ENCODE assay signal across 22 cellular contexts in the genomic region with DNA sequence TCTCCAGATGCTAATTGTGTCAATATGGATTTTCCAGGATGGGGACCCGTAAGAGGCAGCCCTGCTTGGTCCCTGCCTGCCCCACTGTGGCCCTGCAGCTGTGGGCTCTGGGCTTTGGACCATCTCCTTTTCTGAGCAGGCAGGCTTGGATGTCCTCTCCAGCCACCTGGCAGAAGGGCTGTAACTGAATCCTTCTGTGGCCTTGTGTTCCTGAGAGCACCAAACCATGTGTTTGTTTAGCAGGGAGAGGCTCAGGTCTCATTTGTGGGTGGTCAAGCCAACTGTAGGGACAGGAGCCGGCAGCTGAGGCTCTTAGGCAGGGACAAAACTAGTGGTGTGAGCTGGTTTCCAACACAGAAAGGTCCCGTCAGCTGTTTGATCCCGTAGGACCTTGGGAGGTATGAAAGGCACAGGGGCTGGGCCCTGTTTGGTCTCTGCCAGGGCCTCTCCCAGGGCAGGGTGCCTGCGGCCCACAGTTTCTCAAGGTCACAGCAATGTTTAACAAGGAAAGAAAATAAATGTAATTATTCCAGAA. TPM values are rescaled to one million over a fixed set of nuclear protein-coding genes. Genes with fewer than 3 reads are reported as not detected.
DNase-seq lines count a peak whose midpoint lies in the region; ATAC-seq and TF ChIP-seq lines count a peak whose summit lies in the region.
"Had no signal": no experiment of that assay in that cellular context is flagged by ENCODE, and none has a peak within 500 bp of the region (broad histone marks: within the 10 kb centered on the region; RNA-seq: fewer than 3 reads in every experiment).

No MANE protein-coding gene starts in this region.

- no peaks in the 10 kb centered on the region for H3K36me3 Mint-ChIP-seq in activated T-cell treated with anti-CD3 and anti-CD28 coated beads, Interleukin-2, amount 50 U/mL, for 24 hours (ENCODE audit: low read depth)
- H3K36me3 Mint-ChIP-seq: CD8-positive, alpha-beta T cell; WTC11 had no signal

- H3K9me3 ChIP-seq in esophagus muscularis mucosa, result no peaks in the 10 kb centered on the region

- TF ChIP-seq EP300 in esophagus muscularis mucosa (IDR thresholded peaks at IDR 0.05), result no peak

- H3K4me3 ChIP-seq in esophagus muscularis mucosa, result no peak overlapping the region
- H3K4me3 ChIP-seq: cardiac muscle cell had no signal

- WGBS in esophagus muscularis mucosa, result 85% methylated on average over 4 of the region's 5 CpGs

- no peak for TF ChIP-seq CTCF in esophagus muscularis mucosa (IDR thresholded peaks at IDR 0.05)

- H3K27ac Mint-ChIP-seq in activated T-cell treated with anti-CD3 and anti-CD28 coated beads, Interleukin-2, amount 50 U/mL, for 24 hours, result no peak overlapping the region
- H3K27ac Mint-ChIP-seq: CD8-positive, alpha-beta T cell; naive thymus-derived CD8-positive, alpha-beta T cell; WTC11 had no signal

- H3K27me3 ChIP-seq in esophagus muscularis mucosa, result no peaks in the 10 kb centered on the region
- H3K27me3 ChIP-seq: cardiac muscle cell had no signal

- H3K9me3 Mint-ChIP-seq in activated T-cell treated with anti-CD3 and anti-CD28 coated beads, Interleukin-2, amount 50 U/mL, for 24 hours, result no peaks in the 10 kb centered on the region
- H3K9me3 Mint-ChIP-seq: WTC11 had no signal

- peaks cover 17% of the 10 kb centered on the region for H3K27me3 Mint-ChIP-seq in activated T-cell treated with anti-CD3 and anti-CD28 coated beads, Interleukin-2, amount 50 U/mL, for 24 hours

- peaks cover 0 to 2% (median under 1%) of the 10 kb centered on the region in 4 donors for H3K4me1 ChIP-seq in esophagus muscularis mucosa

- H3K27ac ChIP-seq in substantia nigra (ENCODE audit: low read depth, low read length, poor library complexity, severe bottlenecking) (peak overlapping the region; percentile 54), esophagus muscularis mucosa (replicated peaks in 1 of 4) (no peak overlapping the region)
- H3K27ac ChIP-seq: cardiac muscle cell had no signal

- DNase-seq in NCI-H2029 (lab: John Stamatoyannopoulos, UW) (peak; percentile 66), SHP77 (lab: John Stamatoyannopoulos, UW) (peak; percentile 51 to 78), left kidney (ENCODE audit: low read depth, low spot score) (peak; percentile 82), substantia nigra (lab: John Stamatoyannopoulos, UW) (no peak), esophagus muscularis mucosa (ENCODE audit: extremely low spot score) (no peak)
- no peak for DNase-seq in activated T-cell treated with anti-CD3 and anti-CD28 coated beads, Interleukin-2, amount 50 U/mL, for 24 hours
- DNase-seq: activated CD4-positive, alpha-beta T cell treated with anti-CD3 and anti-CD28 coated beads, Interleukin-2, amount 50 U/mL, for 48 hours; CD8-positive, alpha-beta T cell; DMS79; erythroblast; foreskin melanocyte; GOT3; islet precursor cell; naive thymus-derived CD8-positive, alpha-beta T cell; NCI-H2107; NCI-H526; stimulated activated naive CD4-positive, alpha-beta T cell treated with Interleukin-2 at 50 U/mL for 16 hours; trophoblast cell had no signal

- ATAC-seq in HG03442 (IDR thresholded peaks at IDR 0.05; ENCODE audit: unreplicated experiment), result no peak
- ATAC-seq: CD8-positive, alpha-beta T cell; naive thymus-derived CD8-positive, alpha-beta T cell; WTC11 had no signal

- TF ChIP-seq POLR2A in esophagus muscularis mucosa (IDR thresholded peaks at IDR 0.05; ENCODE audit: low read depth), result no peak

- no peak overlapping the region for H3K4me3 Mint-ChIP-seq in activated T-cell treated with anti-CD3 and anti-CD28 coated beads, Interleukin-2, amount 50 U/mL, for 24 hours
- H3K4me3 Mint-ChIP-seq: CD8-positive, alpha-beta T cell; WTC11 had no signal

- intact Hi-C loops in esophagus muscularis mucosa (cut with DNase I), result no loop called here

- H3K4me1 Mint-ChIP-seq in activated T-cell treated with anti-CD3 and anti-CD28 coated beads, Interleukin-2, amount 50 U/mL, for 24 hours (ENCODE audit: low read depth), result peaks cover 6% of the 10 kb centered on the region

- no peaks in the 10 kb centered on the region for H3K36me3 ChIP-seq in esophagus muscularis mucosa
- H3K36me3 ChIP-seq: cardiac muscle cell had no signal

RNA-seq across cellular contexts. Expression of gene SEC14L5, which starts 18.5 kb away (rescaled TPM):
- total RNA-seq in esophagus muscularis mucosa, result 1 to 10 TPM in 2 of 4 donors, under 1 TPM in 2; 0.83 to 1.8 (median 1.1) TPM
- total RNA-seq: CD8-positive, alpha-beta T cell; naive thymus-derived CD8-positive, alpha-beta T cell; T-helper 2 cell treated with Interferon-gamma antibody and Interleukin-4, amounts not matched to agents 100 ng/mL and 5 ng/mL, for 36 hours had no signal

RNA-seq across cellular contexts. Expression of gene PPL, which starts 39.7 kb away (rescaled TPM):
- 10 to 100 TPM; 36.3 to 78.4 (median 57.4) TPM for total RNA-seq in esophagus muscularis mucosa
- total RNA-seq: CD8-positive, alpha-beta T cell; naive thymus-derived CD8-positive, alpha-beta T cell; T-helper 2 cell treated with Interferon-gamma antibody and Interleukin-4, amounts not matched to agents 100 ng/mL and 5 ng/mL, for 36 hours had no signal

RNA-seq across cellular contexts. Expression of gene NAGPA, which starts 57.1 kb away (rescaled TPM):
- 10 to 100 TPM; 15.4 to 24.1 (median 21.1) TPM for total RNA-seq in esophagus muscularis mucosa

Comparison
In these comparisons a context has a peak if more than half of its experiments do, and no peak if none do; other contexts are left out.
1. DNase-seq: peak in NCI-H2029 (single experiment), SHP77 (2 of 2) and left kidney (single experiment); none in substantia nigra (0 of 49), esophagus muscularis mucosa (single experiment) and activated T-cell treated with anti-CD3 and anti-CD28 coated beads, Interleukin-2, amount 50 U/mL, for 24 hours (single experiment).